5 cellular contexts compared by ENCODE assay signal in the genomic region with DNA sequence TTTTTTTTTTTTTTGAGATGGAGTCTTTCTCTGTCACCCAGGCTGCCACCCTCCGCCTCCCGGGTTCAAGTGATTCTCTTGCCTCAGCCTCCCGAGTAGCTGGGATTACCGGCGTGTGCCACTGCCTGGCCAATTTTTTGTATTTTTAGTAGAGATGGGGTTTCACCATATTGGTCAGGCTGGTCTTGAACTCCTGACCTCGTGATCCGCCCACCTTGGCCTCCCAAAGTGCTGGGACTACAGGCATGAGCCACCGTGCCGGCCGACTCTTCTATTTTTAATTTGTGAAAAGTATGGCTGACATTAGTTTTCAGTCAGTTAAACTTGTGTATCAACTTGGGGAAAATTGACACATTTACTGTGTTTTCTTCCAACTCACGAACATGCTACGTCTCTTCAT. TPM values are rescaled to one million over a fixed set of nuclear protein-coding genes. Genes with fewer than 3 reads are reported as not detected.
"Had no signal": no experiment of that assay in that cellular context is flagged by ENCODE, and none has a peak within 500 bp of the region (broad histone marks: within the 10 kb centered on the region; RNA-seq: fewer than 3 reads in every experiment).

No MANE protein-coding gene starts in this region.

RNA-seq across cellular contexts. Expression of a gene that starts 53.6 kb away (rescaled TPM):
- total RNA-seq: epithelial cell of proximal tubule, fibroblast of lung, fibroblast of villous mesenchyme, foreskin keratinocyte, glomerular endothelial cell had no signal
